In genomic region chr16:89360760-89361435, GRCh38 we compare ENCODE assay signal across 8 cellular contexts.
A peak's percentile ranks its signal among the peaks of the same experiment; 100 is the strongest.
DNase-seq lines count a peak whose midpoint lies in the region; ATAC-seq, FAIRE-seq and TF ChIP-seq lines count a peak whose summit lies in the region.

No MANE protein-coding gene starts in this region.

- TF ChIP-seq POLR2A in GM12891 (IDR thresholded peaks at IDR 0.05; ENCODE audit: low read depth, low read length) (no peak; the same call in 1 of the 2 replicates), gastrocnemius medialis (IDR thresholded peaks at IDR 0.05) (no peak)

- no peaks in the 10 kb centered on the region for H3K27me3 ChIP-seq in gastrocnemius medialis

- TF ChIP-seq CTCF in gastrocnemius medialis (IDR thresholded peaks at IDR 0.05 in 4 of 5, conservative IDR thresholded peaks at IDR 0.05 in 1 of 5) = no peak

- ATAC-seq in HG02884 (IDR thresholded peaks at IDR 0.05; ENCODE audit: unreplicated experiment) (peak; percentile 52), gastrocnemius medialis (no peak), Right ventricle myocardium superior (ENCODE audit: poor library complexity) (no peak)

- H3K4me3 ChIP-seq in gastrocnemius medialis = no peak overlapping the region

- peak; percentile 90 for FAIRE-seq in GM12891 (lab: Jason Lieb, UNC)

- in situ Hi-C loops in gastrocnemius medialis (cut with MboI; ENCODE audit: low sequenced_read_pairs in 4 of 4) = no loop called here

- DNase-seq in GM12891 (ENCODE audit: insufficient read length, low spot score) = no peak
- DNase-seq in activated CD4-positive, alpha-beta T cell treated with anti-CD3 and anti-CD28 coated beads for 1 hour = peak; percentile 52
- peak; percentile 44 for DNase-seq in effector CD8-positive, alpha-beta T cell (lab: John Stamatoyannopoulos, UW)
- DNase-seq in stimulated activated CD4-positive, alpha-beta T cell treated with anti-CD3 and anti-CD28 coated beads, Interleukin-4, amount 100 ng/mL, for 48 hours (ENCODE audit: low read depth in 2 of 2) = peak; percentile 61
- DNase-seq in gastrocnemius medialis = no peak
- no peak for DNase-seq in islet precursor cell
- DNase-seq in Right ventricle myocardium superior = no peak

- no peaks in the 10 kb centered on the region for H3K9me3 ChIP-seq in gastrocnemius medialis

- H3K36me3 ChIP-seq in gastrocnemius medialis = no peaks in the 10 kb centered on the region

- peak overlapping the region in 2 of 4 donors; percentile 17 to 28 for H3K27ac ChIP-seq in gastrocnemius medialis

- H3K4me1 ChIP-seq in gastrocnemius medialis = peaks cover 83 to 91% of the 10 kb centered on the region in 2 donors

- intact Hi-C loops in gastrocnemius medialis (cut with DNase I; ENCODE audit: low total_unique reads) (no loop called here), Right ventricle myocardium superior (cut with DNase I) (no loop called here)

TF ChIP-seq in GM12891, 5 proteins besides CTCF, POLR2A, EP300 and RAD21:
- TF ChIP-seq TAF1 (IDR thresholded peaks at IDR 0.05; ENCODE audit: low read depth, low read length) (no peak), SPI1 (IDR thresholded peaks at IDR 0.05; ENCODE audit: low read depth, low read length) (0 out of 2 replicates have a peak, but pooled peaks have one; percentile 39), POU2F2 (IDR thresholded peaks at IDR 0.05; ENCODE audit: low read depth, low read length) (peak; percentile 69)

Comparison
In these comparisons a context has a peak if more than half of its experiments do, and no peak if none do; other contexts are left out.
1. DNase-seq: peak in activated CD4-positive, alpha-beta T cell treated with anti-CD3 and anti-CD28 coated beads for 1 hour (single experiment), effector CD8-positive, alpha-beta T cell (single experiment) and stimulated activated CD4-positive, alpha-beta T cell treated with anti-CD3 and anti-CD28 coated beads, Interleukin-4, amount 100 ng/mL, for 48 hours (2 of 2); none in GM12891 (single experiment), gastrocnemius medialis (0 of 2), islet precursor cell (single experiment) and Right ventricle myocardium superior (single experiment).